Comparison of ENCODE assay signal across 9 cellular contexts in genomic region chr7:134546903-134547737, GRCh38. TPM values are rescaled to one million over a fixed set of nuclear protein-coding genes. Genes with fewer than 3 reads are reported as not detected.
DNase-seq lines count a peak whose midpoint lies in the region; ATAC-seq and TF ChIP-seq lines count a peak whose summit lies in the region.
"Had no signal": no experiment of that assay in that cellular context is flagged by ENCODE, and none has a peak within 500 bp of the region (broad histone marks: within the 10 kb centered on the region; RNA-seq: fewer than 3 reads in every experiment).

No MANE protein-coding gene starts in this region.

- H3K36me3 ChIP-seq in Peyer's patch (no peaks in the 10 kb centered on the region), neutrophil (no peaks in the 10 kb centered on the region)

- ATAC-seq in activated T-helper 17 cell treated with anti-CD3 and anti-CD28 coated beads, Interleukin-2, amount 50 U/mL, for 72 hours (replicated peaks), result peak; percentile 63
- ATAC-seq in foreskin keratinocyte, result peak; percentile 78

- H3K27ac ChIP-seq in Peyer's patch, result peak overlapping the region in 1 of 4 donors; percentile 37
- peak overlapping the region; percentile 64 for H3K27ac ChIP-seq in foreskin keratinocyte
- no peak overlapping the region for H3K27ac ChIP-seq in neutrophil
- no peak overlapping the region for H3K27ac ChIP-seq in substantia nigra (ENCODE audit: low read depth, low read length, poor library complexity, severe bottlenecking)

- TF ChIP-seq POLR2A in Peyer's patch (IDR thresholded peaks at IDR 0.05), result no peak

- no peaks in the 10 kb centered on the region for H3K27me3 ChIP-seq in Peyer's patch
- no peaks in the 10 kb centered on the region for H3K27me3 ChIP-seq in foreskin keratinocyte
- peaks cover 11% of the 10 kb centered on the region for H3K27me3 ChIP-seq in neutrophil

- H3K9me3 ChIP-seq in Peyer's patch (no peaks in the 10 kb centered on the region), neutrophil (no peaks in the 10 kb centered on the region)

- no peaks in the 10 kb centered on the region for H3K4me1 Mint-ChIP-seq in activated T-helper 17 cell treated with anti-CD3 and anti-CD28 coated beads, Interleukin-2, amount 50 U/mL, for 72 hours

- no peak overlapping the region for H3K4me3 Mint-ChIP-seq in activated T-helper 17 cell treated with anti-CD3 and anti-CD28 coated beads, Interleukin-2, amount 50 U/mL, for 72 hours

- DNase-seq in COLO668 (lab: John Stamatoyannopoulos, UW; ENCODE audit: unreplicated experiment) (peak; percentile 81), GM20000 (ENCODE audit: low spot score) (no peak), HT1080 (ENCODE audit: low read depth) (peak; percentile 67), Peyer's patch (peak; percentile 55 to 88 (median 82)), foreskin keratinocyte (peak in 1 of 2 donors; percentile 73), substantia nigra (lab: John Stamatoyannopoulos, UW) (peak in 40 of 49 donors; percentile 2 to 75 (median 45))

- TF ChIP-seq CTCF in GM20000 (IDR thresholded peaks at IDR 0.05; ENCODE audit: extremely low read depth, missing control alignments) (peak; percentile 62), Peyer's patch (IDR thresholded peaks at IDR 0.05) (peak; percentile 61 to 91 (median 85)), foreskin keratinocyte (conservative IDR thresholded peaks at IDR 0.05) (peak; percentile 90), neutrophil (IDR thresholded peaks at IDR 0.05) (peak; percentile 16)

- H3K4me1 ChIP-seq in Peyer's patch (no peaks in the 10 kb centered on the region), foreskin keratinocyte (peaks cover 7% of the 10 kb centered on the region), neutrophil (ENCODE audit: control insufficient read depth in 1 of 2, insufficient read depth in 1 of 2, low read depth in 1 of 2, low read length in 1 of 2) (no peaks in the 10 kb centered on the region)

- H3K4me3 ChIP-seq in Peyer's patch (peak overlapping the region in 3 of 4 donors; percentile 20 to 51 (median 34)), neutrophil (ENCODE audit: low read depth in 1 of 2, low read length in 1 of 2) (no peak overlapping the region)

- H3K9me3 Mint-ChIP-seq in activated T-helper 17 cell treated with anti-CD3 and anti-CD28 coated beads, Interleukin-2, amount 50 U/mL, for 72 hours, result no peaks in the 10 kb centered on the region

- no peaks in the 10 kb centered on the region for H3K36me3 Mint-ChIP-seq in activated T-helper 17 cell treated with anti-CD3 and anti-CD28 coated beads, Interleukin-2, amount 50 U/mL, for 72 hours (ENCODE audit: low read depth)

- H3K27me3 Mint-ChIP-seq in activated T-helper 17 cell treated with anti-CD3 and anti-CD28 coated beads, Interleukin-2, amount 50 U/mL, for 72 hours, result peaks cover 19% of the 10 kb centered on the region

- no peak overlapping the region for H3K27ac Mint-ChIP-seq in activated T-helper 17 cell treated with anti-CD3 and anti-CD28 coated beads, Interleukin-2, amount 50 U/mL, for 72 hours

RNA-seq across cellular contexts. Expression of gene AKR1B15, which starts 1.8 kb away (rescaled TPM):
- total RNA-seq in HT1080 (2014; rRNA removed; shearing (Covaris generic)), result not detected in 2 replicates
- not detected in 2 replicates for polyA plus RNA-seq in HT1080 (2015; cell fraction: cytosol; rRNA removed)
- polyA plus RNA-seq in HT1080 (2015; cell fraction: nucleus; rRNA removed), result not detected in 2 replicates
- 1 to 10 TPM in 1 of 4 donors, not detected in 3; 1.9 TPM for total RNA-seq in Peyer's patch
- total RNA-seq in activated T-helper 17 cell treated with anti-CD3 and anti-CD28 coated beads, Interleukin-2, amount 50 U/mL, for 72 hours, result not detected
- not detected in 2 replicates for total RNA-seq in foreskin keratinocyte
- polyA plus RNA-seq in foreskin keratinocyte, result not detected in 2 replicates
- total RNA-seq: dermis microvascular lymphatic vessel endothelial cell had no signal

RNA-seq across cellular contexts. Expression of gene AKR1B10, which starts 19.8 kb away (rescaled TPM):
- total RNA-seq in HT1080 (2014; rRNA removed; shearing (Covaris generic)), result 1.2 and 1.6 TPM in 2 replicates
- polyA plus RNA-seq in HT1080 (2015; cell fraction: cytosol; rRNA removed), result 1.0 and 2.1 TPM in 2 replicates
- polyA plus RNA-seq in HT1080 (2015; cell fraction: nucleus; rRNA removed), result 1.6 and 3.3 TPM in 2 replicates
- total RNA-seq in Peyer's patch (100 to 1,000 TPM; 158 to 784 (median 455) TPM), foreskin keratinocyte (0.21 and 0.31 TPM in 2 replicates)
- total RNA-seq in activated T-helper 17 cell treated with anti-CD3 and anti-CD28 coated beads, Interleukin-2, amount 50 U/mL, for 72 hours, result not detected
- polyA plus RNA-seq in foreskin keratinocyte, result 0.21 and 0.49 TPM in 2 replicates

Comparison
In these comparisons a context has a peak if more than half of its experiments do, and no peak if none do; other contexts are left out.
1. CTCF ChIP-seq: peak in every context shown above with its lines; median percentile 90 in foreskin keratinocyte; 85 in Peyer's patch; 62 in GM20000; 16 in neutrophil.
2. H3K4me3 ChIP-seq: peak in Peyer's patch (3 of 4); none in neutrophil (0 of 2).
3. RNA of gene AKR1B10, which starts 19.8 kb away (total RNA-seq): 158 to 784 TPM in Peyer's patch; 1.2 to 1.6 TPM in HT1080, 0.21 to 0.31 TPM in foreskin keratinocyte and not detected in activated T-helper 17 cell treated with anti-CD3 and anti-CD28 coated beads, Interleukin-2, amount 50 U/mL, for 72 hours; every median in the first group is over 10 times any median in the second.